17 cellular contexts compared by ENCODE assay signal in genomic region chr7:143376396-143376795, GRCh38. TPM values are rescaled to one million over a fixed set of nuclear protein-coding genes. Genes with fewer than 3 reads are reported as not detected.
DNase-seq lines count a peak whose midpoint lies in the region; ATAC-seq and TF ChIP-seq lines count a peak whose summit lies in the region.
"Had no signal": no experiment of that assay in that cellular context is flagged by ENCODE, and none has a peak within 500 bp of the region (broad histone marks: within the 10 kb centered on the region; RNA-seq: fewer than 3 reads in every experiment).

No MANE protein-coding gene starts in this region.

- H4K20me1 ChIP-seq in BLaER1 treated with 17β-estradiol and CSF1 and Interleukin-3, amounts not matched to agents 10 nM and 100 nM: no peaks in the 10 kb centered on the region; a peak in 1 of 22 replicates

- H3K9me3 Mint-ChIP-seq in activated CD8-positive, alpha-beta T cell treated with anti-CD3 and anti-CD28 coated beads, Interleukin-2, amount 10 ng/mL, durations not matched to agents 7 days and 5 days (ENCODE audit: insufficient read depth): no peaks in the 10 kb centered on the region
- H3K9me3 Mint-ChIP-seq in natural killer cell: no peaks in the 10 kb centered on the region
- H3K9me3 Mint-ChIP-seq: IgD-negative memory B cell; memory B cell; stimulated activated memory B cell treated with anti-CD40 and anti-IgM and Interleukin-4, amounts not matched to agents 10 μg/mL and 1 μg/mL and 100 μg/mL, for 72 hours had no signal

- H3K36me3 Mint-ChIP-seq in activated CD8-positive, alpha-beta T cell treated with anti-CD3 and anti-CD28 coated beads, Interleukin-2, amount 10 ng/mL, durations not matched to agents 7 days and 5 days (ENCODE audit: low read depth): peaks cover 2% of the 10 kb centered on the region
- no peaks in the 10 kb centered on the region for H3K36me3 Mint-ChIP-seq in natural killer cell
- H3K36me3 Mint-ChIP-seq: IgD-negative memory B cell; memory B cell; stimulated activated memory B cell treated with anti-CD40 and anti-IgM and Interleukin-4, amounts not matched to agents 10 μg/mL and 1 μg/mL and 100 μg/mL, for 72 hours had no signal

- H3K4me3 Mint-ChIP-seq in activated CD8-positive, alpha-beta T cell treated with anti-CD3 and anti-CD28 coated beads, Interleukin-2, amount 10 ng/mL, durations not matched to agents 7 days and 5 days: peak overlapping the region; percentile 9
- H3K4me3 Mint-ChIP-seq in natural killer cell: peak overlapping the region; percentile 71
- H3K4me3 Mint-ChIP-seq: memory B cell; stimulated activated memory B cell treated with anti-CD40 and anti-IgM and Interleukin-4, amounts not matched to agents 10 μg/mL and 1 μg/mL and 100 μg/mL, for 72 hours had no signal

- ATAC-seq in activated CD8-positive, alpha-beta T cell treated with anti-CD3 and anti-CD28 coated beads, Interleukin-2, amount 10 ng/mL, durations not matched to agents 7 days and 5 days: no peak
- ATAC-seq in natural killer cell (no peak), GM21576 (IDR thresholded peaks at IDR 0.05; ENCODE audit: unreplicated experiment) (no peak)
- ATAC-seq: stimulated activated memory B cell treated with anti-CD40 and anti-IgM and Interleukin-4, amounts not matched to agents 10 μg/mL and 1 μg/mL and 100 μg/mL, for 72 hours had no signal

- no peaks in the 10 kb centered on the region for H3K36me3 ChIP-seq in BLaER1 treated with 17β-estradiol and CSF1 and Interleukin-3, amounts not matched to agents 10 nM and 100 nM

- peak; percentile 25 for DNase-seq in GDM1 (lab: John Stamatoyannopoulos, UW)
- DNase-seq in activated CD8-positive, alpha-beta T cell treated with anti-CD3 and anti-CD28 coated beads, Interleukin-2, amount 10 ng/mL, durations not matched to agents 7 days and 5 days: no peak
- DNase-seq in natural killer cell: no peak
- no peak for DNase-seq in NCI-H82 treated with DMSO at 0.1 percent for 48 hours (lab: John Stamatoyannopoulos, UW; ENCODE audit: unreplicated experiment)
- DNase-seq in NCI-H2196 (lab: John Stamatoyannopoulos, UW; ENCODE audit: unreplicated experiment): no peak
- no peak for DNase-seq in activated effector memory CD4-positive, alpha-beta T cell treated with Interleukin-2 at 50 U/mL for 16 hours
- DNase-seq: foreskin melanocyte, NCI-H1417 treated with DMSO at 0.1 percent for 48 hours, nucleus accumbens had no signal

- no peaks in the 10 kb centered on the region for H3K27me3 Mint-ChIP-seq in activated CD8-positive, alpha-beta T cell treated with anti-CD3 and anti-CD28 coated beads, Interleukin-2, amount 10 ng/mL, durations not matched to agents 7 days and 5 days (ENCODE audit: low read depth)
- H3K27me3 Mint-ChIP-seq in natural killer cell (ENCODE audit: low read depth in 2 of 2): no peaks in the 10 kb centered on the region
- H3K27me3 Mint-ChIP-seq: memory B cell; stimulated activated memory B cell treated with anti-CD40 and anti-IgM and Interleukin-4, amounts not matched to agents 10 μg/mL and 1 μg/mL and 100 μg/mL, for 72 hours had no signal

- POLR2A ChIA-PET in activated CD8-positive, alpha-beta T cell treated with anti-CD3 and anti-CD28 coated beads, Interleukin-2, amount 10 ng/mL, durations not matched to agents 7 days and 5 days (lab: Charles Lee): interaction anchor here (1.1 to 1.7 kb wide), 2 partner anchors 11 to 113 kb away, joined by 3 to 8 read pairs; partner anchors contain the start of gene GSTK1

- no peak for TF ChIP-seq CTCF in natural killer cell (IDR thresholded peaks at IDR 0.05)

- intact Hi-C loops in natural killer cell (cut with micrococcal nuclease): loop anchor here (5.0 to 10.0 kb wide), 3 partner anchors 41 to 582 kb away; no protein-coding TSS in a partner anchor

- peak overlapping the region; percentile 54 to 99 (median 96) for H3K4me2 ChIP-seq in BLaER1 treated with 17β-estradiol and CSF1 and Interleukin-3, amounts not matched to agents 10 nM and 100 nM

- H3K9me3 ChIP-seq in BLaER1 treated with 17β-estradiol and CSF1 and Interleukin-3, amounts not matched to agents 10 nM and 100 nM (replicated peaks in 1 of 11): no peaks in the 10 kb centered on the region
- H3K9me3 ChIP-seq: SJSA1 had no signal

- H3K4me1 ChIP-seq in BLaER1 treated with 17β-estradiol and CSF1 and Interleukin-3, amounts not matched to agents 10 nM and 100 nM: peaks cover 49 to 86% (median 84%) of the 10 kb centered on the region in 10 experiments

- peak overlapping the region in 8 of 11 experiments; percentile 1 to 83 (median 76); a peak in 13 of 22 replicates for H3K9ac ChIP-seq in BLaER1 treated with 17β-estradiol and CSF1 and Interleukin-3, amounts not matched to agents 10 nM and 100 nM

- peak overlapping the region; percentile 71 to 99 (median 91); a peak in 21 of 22 replicates for H3K27ac ChIP-seq in BLaER1 treated with 17β-estradiol and CSF1 and Interleukin-3, amounts not matched to agents 10 nM and 100 nM
- H3K27ac ChIP-seq: SJSA1 had no signal

- no peaks in the 10 kb centered on the region for H3K27me3 ChIP-seq in BLaER1 treated with 17β-estradiol and CSF1 and Interleukin-3, amounts not matched to agents 10 nM and 100 nM
- H3K27me3 ChIP-seq: SJSA1 had no signal

- H3K4me1 Mint-ChIP-seq in activated CD8-positive, alpha-beta T cell treated with anti-CD3 and anti-CD28 coated beads, Interleukin-2, amount 10 ng/mL, durations not matched to agents 7 days and 5 days (ENCODE audit: low read depth): peaks cover 71% of the 10 kb centered on the region
- H3K4me1 Mint-ChIP-seq in natural killer cell: peaks cover 70 to 75% of the 10 kb centered on the region in 2 donors

- CTCF ChIA-PET in activated CD8-positive, alpha-beta T cell treated with anti-CD3 and anti-CD28 coated beads, Interleukin-2, amount 10 ng/mL, durations not matched to agents 7 days and 5 days (lab: Charles Lee): interaction anchor here (1.0 to 2.4 kb wide), 7 partner anchors 11 to 136 kb away, joined by 3 to 26 read pairs (median 6); partner anchors contain the start of gene EPHA1

- H3K27ac Mint-ChIP-seq in activated CD8-positive, alpha-beta T cell treated with anti-CD3 and anti-CD28 coated beads, Interleukin-2, amount 10 ng/mL, durations not matched to agents 7 days and 5 days: peak overlapping the region; percentile 95
- H3K27ac Mint-ChIP-seq in natural killer cell: peak overlapping the region; percentile 75 to 94
- H3K27ac Mint-ChIP-seq: memory B cell had no signal

- peak overlapping the region in 5 of 10 experiments; percentile 4 to 58 (median 33); a peak in 6 of 20 replicates for H3K4me3 ChIP-seq in BLaER1 treated with 17β-estradiol and CSF1 and Interleukin-3, amounts not matched to agents 10 nM and 100 nM
- H3K4me3 ChIP-seq: SJSA1, skin epidermis had no signal

RNA-seq across cellular contexts. Expression of gene ZYX, which starts 4.7 kb away (rescaled TPM):
- total RNA-seq in activated CD8-positive, alpha-beta T cell treated with anti-CD3 and anti-CD28 coated beads, Interleukin-2, amount 10 ng/mL, durations not matched to agents 7 days and 5 days: 100 to 1,000 TPM; 179 to 192 TPM
- total RNA-seq in natural killer cell: 100 to 1,000 TPM; 168 to 219 (median 186) TPM

RNA-seq across cellular contexts. Expression of gene FAM131B, which starts 13.9 kb away (rescaled TPM):
- total RNA-seq in activated CD8-positive, alpha-beta T cell treated with anti-CD3 and anti-CD28 coated beads, Interleukin-2, amount 10 ng/mL, durations not matched to agents 7 days and 5 days: 1 to 10 TPM; 2.2 to 2.4 TPM
- 1 to 10 TPM; 2.3 to 2.8 (median 2.5) TPM for total RNA-seq in natural killer cell

RNA-seq across cellular contexts. Expression of gene EPHA1, which starts 32.3 kb away (rescaled TPM):
- 10 to 100 TPM; 12.4 to 15.7 TPM for total RNA-seq in activated CD8-positive, alpha-beta T cell treated with anti-CD3 and anti-CD28 coated beads, Interleukin-2, amount 10 ng/mL, durations not matched to agents 7 days and 5 days
- total RNA-seq in natural killer cell: 1 to 10 TPM in 2 of 3 donors, not detected in 1; 1.0 to 1.2 TPM
- total RNA-seq: H4, SJSA1 had no signal

Comparison
In these comparisons a context has a peak if more than half of its experiments do, and no peak if none do; other contexts are left out.
1. RNA of gene EPHA1, which starts 32.3 kb away (total RNA-seq): 12.4 to 15.7 TPM in activated CD8-positive, alpha-beta T cell treated with anti-CD3 and anti-CD28 coated beads, Interleukin-2, amount 10 ng/mL, durations not matched to agents 7 days and 5 days; 1.0 to 1.2 TPM in natural killer cell; every median in the first group is over 4 times any median in the second.